In genomic region chr9:63816742-63817621, GRCh38 we compare ENCODE assay signal across 8 cellular contexts.
DNase-seq lines count a peak whose midpoint lies in the region; ATAC-seq and TF ChIP-seq lines count a peak whose summit lies in the region.

No MANE protein-coding gene starts in this region.

- peaks cover 14% of the 10 kb centered on the region for H3K4me1 ChIP-seq in CD4-positive, alpha-beta memory T cell (ENCODE audit: insufficient read depth, low read length)
- peaks cover 0 to 9% (median 0%) of the 10 kb centered on the region in 3 donors for H3K4me1 ChIP-seq in gastroesophageal sphincter
- no peaks in the 10 kb centered on the region for H3K4me1 ChIP-seq in thyroid gland

- intact Hi-C loops in CD4-positive, alpha-beta memory T cell (cut with micrococcal nuclease): no loop called here
- intact Hi-C loops in activated T-helper 2 cell treated with anti-CD3 and anti-CD28 coated beads, Interferon-gamma antibody, Interleukin-2, Interleukin-4, amounts not matched to agents 10 μg/mL and 5 μg/mL and 100 μg/mL, durations not matched to agents 14 hours and 24 hours and 36 hours (cut with micrococcal nuclease): no loop called here
- intact Hi-C loops in thyroid gland (cut with DNase I): no loop called here

- H3K27ac Mint-ChIP-seq in CD4-positive, alpha-beta memory T cell: peak overlapping the region in 6 of 7 donors; percentile 0 to 36 (median 6)
- peak overlapping the region; percentile 69 to 95 (median 93) for H3K27ac Mint-ChIP-seq in IgD-negative memory B cell
- peak overlapping the region; percentile 58 for H3K27ac Mint-ChIP-seq in activated T-helper 2 cell treated with anti-CD3 and anti-CD28 coated beads, Interferon-gamma antibody, Interleukin-2, Interleukin-4, amounts not matched to agents 10 μg/mL and 5 μg/mL and 100 μg/mL, durations not matched to agents 14 hours and 24 hours and 36 hours

- peaks cover 15 to 17% of the 10 kb centered on the region in 2 donors for H3K27me3 Mint-ChIP-seq in CD4-positive, alpha-beta memory T cell
- peaks cover 5% of the 10 kb centered on the region for H3K27me3 Mint-ChIP-seq in IgD-negative memory B cell
- peaks cover 15% of the 10 kb centered on the region for H3K27me3 Mint-ChIP-seq in activated T-helper 2 cell treated with anti-CD3 and anti-CD28 coated beads, Interferon-gamma antibody, Interleukin-2, Interleukin-4, amounts not matched to agents 10 μg/mL and 5 μg/mL and 100 μg/mL, durations not matched to agents 14 hours and 24 hours and 36 hours (ENCODE audit: low read depth)

- H3K27me3 ChIP-seq in CD4-positive, alpha-beta memory T cell (ENCODE audit: insufficient read depth, low read length): peaks cover 5% of the 10 kb centered on the region
- peaks cover 60% of the 10 kb centered on the region for H3K27me3 ChIP-seq in gastroesophageal sphincter
- H3K27me3 ChIP-seq in thyroid gland: no peaks in the 10 kb centered on the region

- H3K9me3 Mint-ChIP-seq in CD4-positive, alpha-beta memory T cell: peaks cover 5 to 41% (median 25%) of the 10 kb centered on the region in 8 donors
- H3K9me3 Mint-ChIP-seq in IgD-negative memory B cell: peaks cover 2 to 5% (median 4%) of the 10 kb centered on the region in 3 donors
- peaks cover 28% of the 10 kb centered on the region for H3K9me3 Mint-ChIP-seq in activated T-helper 2 cell treated with anti-CD3 and anti-CD28 coated beads, Interferon-gamma antibody, Interleukin-2, Interleukin-4, amounts not matched to agents 10 μg/mL and 5 μg/mL and 100 μg/mL, durations not matched to agents 14 hours and 24 hours and 36 hours

- peak overlapping the region; percentile 39 to 53 for H3K4me3 ChIP-seq in CD4-positive, alpha-beta memory T cell (ENCODE audit: low read length in 2 of 2)
- peak overlapping the region in 1 of 2 donors; percentile 20 for H3K4me3 ChIP-seq in gastroesophageal sphincter
- no peak overlapping the region for H3K4me3 ChIP-seq in thyroid gland (replicated peaks in 1 of 3)

- peaks cover 13 to 19% (median 17%) of the 10 kb centered on the region in 4 donors for H3K4me1 Mint-ChIP-seq in CD4-positive, alpha-beta memory T cell
- peaks cover 10 to 12% (median 12%) of the 10 kb centered on the region in 3 donors for H3K4me1 Mint-ChIP-seq in IgD-negative memory B cell
- H3K4me1 Mint-ChIP-seq in activated T-helper 2 cell treated with anti-CD3 and anti-CD28 coated beads, Interferon-gamma antibody, Interleukin-2, Interleukin-4, amounts not matched to agents 10 μg/mL and 5 μg/mL and 100 μg/mL, durations not matched to agents 14 hours and 24 hours and 36 hours (ENCODE audit: low read depth): peaks cover 15% of the 10 kb centered on the region

- H3K36me3 ChIP-seq in CD4-positive, alpha-beta memory T cell (ENCODE audit: insufficient read depth, low read length): no peaks in the 10 kb centered on the region
- H3K36me3 ChIP-seq in gastroesophageal sphincter (no peaks in the 10 kb centered on the region), thyroid gland (no peaks in the 10 kb centered on the region)

- H3K9me3 ChIP-seq in CD4-positive, alpha-beta memory T cell (ENCODE audit: control insufficient read depth in 1 of 2, low read length in 2 of 2): no peaks in the 10 kb centered on the region
- H3K9me3 ChIP-seq in gastroesophageal sphincter (peaks cover 0 to 50% (median 0%) of the 10 kb centered on the region in 3 donors), thyroid gland (no peaks in the 10 kb centered on the region)

- no peak for TF ChIP-seq CTCF in gastroesophageal sphincter (IDR thresholded peaks at IDR 0.05)
- TF ChIP-seq CTCF in omental fat pad (IDR thresholded peaks at IDR 0.05): no peak
- no peak for TF ChIP-seq CTCF in thyroid gland (IDR thresholded peaks at IDR 0.05)

- TF ChIP-seq EP300 in gastroesophageal sphincter (IDR thresholded peaks at IDR 0.05): no peak

- CTCF ChIA-PET in CD4-positive, alpha-beta memory T cell (lab: Charles Lee; ENCODE audit: partially characterized antibody): no interaction called here

- H3K36me3 Mint-ChIP-seq in CD4-positive, alpha-beta memory T cell: peaks cover 0 to 7% of the 10 kb centered on the region in 2 donors
- peaks cover 3% of the 10 kb centered on the region for H3K36me3 Mint-ChIP-seq in IgD-negative memory B cell
- H3K36me3 Mint-ChIP-seq in activated T-helper 2 cell treated with anti-CD3 and anti-CD28 coated beads, Interferon-gamma antibody, Interleukin-2, Interleukin-4, amounts not matched to agents 10 μg/mL and 5 μg/mL and 100 μg/mL, durations not matched to agents 14 hours and 24 hours and 36 hours (ENCODE audit: low read depth): peaks cover 10% of the 10 kb centered on the region

- POLR2A ChIA-PET in CD4-positive, alpha-beta memory T cell (lab: Charles Lee; ENCODE audit: partially characterized antibody): interaction anchor here (1.9 to 2.3 kb wide), 2 partner anchors 1016 to 1018 kb away, joined by 5 to 12 read pairs; no protein-coding TSS in a partner anchor

- 11 to 20% methylated on average over 33 to 36 of the region's 36 CpGs for WGBS in gastroesophageal sphincter (ENCODE audit: low coverage in 1 of 2), 2 donors
- WGBS in thyroid gland, 2 donors: 17 to 20% methylated on average over 36 of the region's 36 CpGs

- H3K27ac ChIP-seq in CD4-positive, alpha-beta memory T cell (ENCODE audit: low read depth, low read length): no peak overlapping the region
- H3K27ac ChIP-seq in gastroesophageal sphincter (no peak overlapping the region), thyroid gland (no peak overlapping the region)

- ATAC-seq in GM21526 (IDR thresholded peaks at IDR 0.05; ENCODE audit: low FRiP score, unreplicated experiment): peak; percentile 76
- peak; percentile 73 for ATAC-seq in gastroesophageal sphincter
- ATAC-seq in omental fat pad (ENCODE audit: low FRiP score): peak; percentile 58

- TF ChIP-seq POLR2A in gastroesophageal sphincter (IDR thresholded peaks at IDR 0.05) (no peak), thyroid gland (IDR thresholded peaks at IDR 0.05) (no peak)

- H3K4me3 Mint-ChIP-seq in CD4-positive, alpha-beta memory T cell: peak overlapping the region; percentile 72 to 85 (median 78)
- peak overlapping the region; percentile 85 to 98 (median 95) for H3K4me3 Mint-ChIP-seq in IgD-negative memory B cell
- peak overlapping the region; percentile 72 for H3K4me3 Mint-ChIP-seq in activated T-helper 2 cell treated with anti-CD3 and anti-CD28 coated beads, Interferon-gamma antibody, Interleukin-2, Interleukin-4, amounts not matched to agents 10 μg/mL and 5 μg/mL and 100 μg/mL, durations not matched to agents 14 hours and 24 hours and 36 hours (ENCODE audit: low read depth)

- DNase-seq in CD4-positive, alpha-beta memory T cell: peak; percentile 19 to 51 (median 34)
- peak; percentile 51 for DNase-seq in activated T-helper 2 cell treated with anti-CD3 and anti-CD28 coated beads, Interferon-gamma antibody, Interleukin-2, Interleukin-4, amounts not matched to agents 10 μg/mL and 5 μg/mL and 100 μg/mL, durations not matched to agents 14 hours and 24 hours and 36 hours (ENCODE audit: low spot score)
- DNase-seq in omental fat pad (ENCODE audit: low spot score): peak; percentile 70
- DNase-seq in thyroid gland: peak; percentile 86 to 87
- DNase-seq in SIG-M5 treated with dmso at 0.1 percent for 504 hours (lab: John Stamatoyannopoulos, UW; ENCODE audit: unreplicated experiment): no peak

Comparison
In these comparisons a context has a peak if more than half of its experiments do, and no peak if none do; other contexts are left out.
1. H3K4me3 ChIP-seq: peak in CD4-positive, alpha-beta memory T cell (2 of 2); none in thyroid gland (0 of 3).
2. H3K27ac Mint-ChIP-seq: peak in every context shown above with its lines; median percentile 93 in IgD-negative memory B cell; 58 in activated T-helper 2 cell treated with anti-CD3 and anti-CD28 coated beads, Interferon-gamma antibody, Interleukin-2, Interleukin-4, amounts not matched to agents 10 μg/mL and 5 μg/mL and 100 μg/mL, durations not matched to agents 14 hours and 24 hours and 36 hours; 6 in CD4-positive, alpha-beta memory T cell.
3. Peak in every context shown above with its lines, with median percentiles within 50 percentile points of each other: H3K4me3 Mint-ChIP-seq and ATAC-seq.